Comparison of ENCODE assay signal across 1 cellular context in the genomic region with DNA sequence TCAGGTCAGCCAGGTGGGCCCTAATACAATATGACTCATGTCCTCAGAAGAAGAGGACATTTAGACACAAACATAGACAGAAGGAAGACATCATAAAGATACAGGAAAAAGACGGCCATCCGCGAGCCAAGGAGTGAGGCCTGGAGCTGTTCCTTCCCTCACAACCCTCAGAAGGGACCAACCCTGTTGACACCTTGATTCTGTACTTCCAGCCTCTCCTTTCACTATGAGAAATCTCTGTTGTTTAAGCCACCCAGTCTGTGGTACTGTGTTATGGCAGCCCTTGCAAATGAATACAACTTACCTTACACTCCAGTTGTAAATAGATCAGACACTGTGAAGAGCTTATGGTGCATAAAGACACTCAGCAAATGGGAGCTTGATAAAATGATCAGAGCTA.
TF ChIP-seq lines count a peak whose summit lies in the region.

No MANE protein-coding gene starts in this region.

TF ChIP-seq in HCT116, 20 proteins besides CTCF, POLR2A, EP300 and RAD21 (continued from another document):
- TF ChIP-seq REST (IDR thresholded peaks at IDR 0.05; ENCODE audit: low read depth), result no peak
- TF ChIP-seq, protein P1, sequence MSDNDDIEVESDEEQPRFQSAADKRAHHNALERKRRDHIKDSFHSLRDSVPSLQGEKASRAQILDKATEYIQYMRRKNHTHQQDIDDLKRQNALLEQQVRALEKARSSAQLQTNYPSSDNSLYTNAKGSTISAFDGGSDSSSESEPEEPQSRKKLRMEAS (IDR thresholded peaks at IDR 0.05), result no peak
- no peak for TF ChIP-seq ELF1 (IDR thresholded peaks at IDR 0.05; ENCODE audit: borderline replicate concordance, low read depth)
- no peak for TF ChIP-seq CEBPB (IDR thresholded peaks at IDR 0.05; ENCODE audit: low read depth)
- no peak for TF ChIP-seq FOSL1 (IDR thresholded peaks at IDR 0.05; ENCODE audit: low read depth)
- TF ChIP-seq SIN3A (IDR thresholded peaks at IDR 0.05; ENCODE audit: low read depth), result no peak
- no peak for TF ChIP-seq ZNF274 (IDR thresholded peaks at IDR 0.05; ENCODE audit: low read depth, low read length)
- TF ChIP-seq YY1 (IDR thresholded peaks at IDR 0.05; ENCODE audit: extremely low read depth, insufficient replicate concordance, low read depth, low read length), result no peak
- TF ChIP-seq EGR1 (IDR thresholded peaks at IDR 0.05; ENCODE audit: low read depth), result no peak
- no peak for TF ChIP-seq ATF3 (IDR thresholded peaks at IDR 0.05)
